Comparison of ENCODE assay signal across 25 cellular contexts in the genomic region with DNA sequence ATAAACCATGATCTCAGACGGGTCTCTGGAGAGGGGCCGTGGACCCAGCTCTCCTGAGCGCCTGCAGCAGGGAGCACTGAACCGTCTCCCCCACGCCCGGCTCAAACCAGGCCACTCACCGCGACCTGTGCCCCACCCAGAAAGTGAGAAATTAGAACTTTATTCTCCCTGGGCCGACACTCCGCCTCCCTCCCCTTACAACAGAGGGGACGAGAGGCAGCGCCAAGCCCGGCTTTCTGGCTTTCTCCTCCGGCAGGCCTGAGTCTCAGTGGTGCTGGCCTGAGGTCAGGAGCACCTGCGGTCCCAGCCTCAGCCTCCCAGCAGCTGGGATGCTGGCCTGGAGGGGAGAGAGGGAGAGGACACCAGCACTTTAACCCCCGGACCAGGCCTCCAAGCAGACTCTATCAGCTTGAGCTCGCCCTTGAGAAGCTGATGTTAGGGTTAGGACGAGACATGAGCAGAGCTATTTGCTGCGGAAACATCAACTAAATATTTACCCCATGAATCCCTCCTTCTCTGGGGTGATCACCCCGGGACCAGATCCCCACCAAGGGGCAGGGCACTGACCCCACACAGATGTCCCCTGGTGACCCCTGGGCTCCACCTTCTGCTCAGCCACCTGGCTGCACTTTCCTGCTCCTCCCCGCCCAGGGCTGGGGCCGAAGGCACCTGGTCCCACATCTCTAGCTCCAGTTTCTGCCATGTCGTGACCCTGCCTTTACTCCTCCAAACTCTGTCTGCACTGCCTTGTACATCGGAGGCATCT.
"Had no signal": no experiment of that assay in that cellular context is flagged by ENCODE, and none has a peak within 500 bp of the region (broad histone marks: within the 10 kb centered on the region; RNA-seq: fewer than 3 reads in every experiment).

No MANE protein-coding gene starts in this region.

- H3K9me3 ChIP-seq: ascending aorta, neutrophil, thoracic aorta had no signal

- H3K27me3 ChIP-seq: ascending aorta, cardiac muscle cell, left lung, neutrophil had no signal

- H3K4me3 Mint-ChIP-seq: activated naive CD4-positive, alpha-beta T cell treated with anti-CD3 and anti-CD28 coated beads, Interleukin-2, amount 10 ng/mL, durations not matched to agents 7 days and 5 days; activated naive CD8-positive, alpha-beta T cell treated with anti-CD3 and anti-CD28 coated beads, Interleukin-2, amount 10 ng/mL, durations not matched to agents 7 days and 5 days; brain; immature natural killer cell; nephron; T-helper 2 cell treated with Interferon-gamma antibody and Interleukin-4, amounts not matched to agents 5 μg/mL and 100 μg/mL, for 36 hours; type B pancreatic cell had no signal

- H3K4me1 Mint-ChIP-seq: activated naive CD4-positive, alpha-beta T cell treated with anti-CD3 and anti-CD28 coated beads, Interleukin-2, amount 10 ng/mL, durations not matched to agents 7 days and 5 days; activated naive CD8-positive, alpha-beta T cell treated with anti-CD3 and anti-CD28 coated beads, Interleukin-2, amount 10 ng/mL, durations not matched to agents 7 days and 5 days; brain; immature natural killer cell had no signal

- H3K36me3 Mint-ChIP-seq: activated naive CD4-positive, alpha-beta T cell treated with anti-CD3 and anti-CD28 coated beads, Interleukin-2, amount 10 ng/mL, durations not matched to agents 7 days and 5 days; brain; immature natural killer cell; type B pancreatic cell had no signal

- H3K4me1 ChIP-seq: ascending aorta, left lung had no signal

- H3K36me3 ChIP-seq: ascending aorta, cardiac muscle cell, left lung, neutrophil, thoracic aorta had no signal

- H3K27ac Mint-ChIP-seq: activated naive CD4-positive, alpha-beta T cell treated with anti-CD3 and anti-CD28 coated beads, Interleukin-2, amount 10 ng/mL, durations not matched to agents 7 days and 5 days; activated naive CD8-positive, alpha-beta T cell treated with anti-CD3 and anti-CD28 coated beads, Interleukin-2, amount 10 ng/mL, durations not matched to agents 7 days and 5 days; brain; immature natural killer cell; nephron; progenitor cell of endocrine pancreas; T-helper 2 cell treated with Interferon-gamma antibody and Interleukin-4, amounts not matched to agents 5 μg/mL and 100 μg/mL, for 36 hours; type B pancreatic cell had no signal

- DNase-seq: activated CD4-positive, alpha-beta T cell treated with anti-CD3 and anti-CD28 coated beads for 4 hours; activated CD4-positive, alpha-beta T cell treated with anti-CD3 and anti-CD28 coated beads, Interleukin-2, amount 50 U/mL, for 4 hours; activated gamma-delta T cell; activated naive CD4-positive, alpha-beta T cell treated with anti-CD3 and anti-CD28 coated beads, Interleukin-2, amount 10 ng/mL, durations not matched to agents 7 days and 5 days; activated naive CD8-positive, alpha-beta T cell treated with anti-CD3 and anti-CD28 coated beads, Interleukin-2, amount 10 ng/mL, durations not matched to agents 7 days and 5 days; dorsolateral prefrontal cortex; effector memory CD4-positive, alpha-beta T cell; hypothalamus; immature natural killer cell; left lung; mucosa of descending colon; stimulated activated CD4-positive, alpha-beta T cell treated with anti-CD3 and anti-CD28 coated beads, Interleukin-15, amount 100 ng/mL, for 24 hours; stimulated activated CD4-positive, alpha-beta T cell treated with anti-CD3 and anti-CD28 coated beads, Interleukin-2, amount 100 ng/mL, for 24 hours; stimulated activated naive CD4-positive, alpha-beta T cell treated with Interleukin-2 at 50 U/mL for 16 hours; T-helper 1 cell had no signal

- ATAC-seq: left lung, mucosa of descending colon had no signal

- H3K27ac ChIP-seq: ascending aorta, cardiac muscle cell, dorsolateral prefrontal cortex, neutrophil, thoracic aorta had no signal

- H3K4me3 ChIP-seq: ascending aorta, cardiac muscle cell, coronary artery, dorsolateral prefrontal cortex, left lung, mucosa of descending colon, thoracic aorta had no signal
